Comparison of ENCODE assay signal across 8 cellular contexts in genomic region chr12:14367097-14367661, GRCh38. TPM values are rescaled to one million over a fixed set of nuclear protein-coding genes. Genes with fewer than 3 reads are reported as not detected.
DNase-seq lines count a peak whose midpoint lies in the region; ATAC-seq, FAIRE-seq and TF ChIP-seq lines count a peak whose summit lies in the region.

No MANE protein-coding gene starts in this region.

- H3K27me3 Mint-ChIP-seq in nephron (ENCODE audit: low read depth) = no peaks in the 10 kb centered on the region

- ATAC-seq in GM18499 (IDR thresholded peaks at IDR 0.05; ENCODE audit: insufficient read depth, unreplicated experiment) = peak; percentile 32
- peak; percentile 49 for ATAC-seq in HG03039 (IDR thresholded peaks at IDR 0.05; ENCODE audit: unreplicated experiment)
- no peak for ATAC-seq in left colon

- H3K27ac ChIP-seq in AG04450 (ENCODE audit: low read depth, low read length) (no peak overlapping the region), duodenal mucosa (ENCODE audit: low read depth, low read length) (peak overlapping the region; percentile 96)

- TF ChIP-seq CTCF in AG04450 (IDR thresholded peaks at IDR 0.05; ENCODE audit: low read depth, low read length) (no peak), nephron (IDR thresholded peaks at IDR 0.05; ENCODE audit: unreplicated experiment in 3 of 3) (no peak)

- POLR2A ChIA-PET in AG04450 (lab: Yijun Ruan, JAX) = no interaction called here

- H3K4me1 ChIP-seq in duodenal mucosa (ENCODE audit: control insufficient read depth in 1 of 2, insufficient read depth in 2 of 2, low read length in 2 of 2) = peaks cover 0 to 3% of the 10 kb centered on the region in 2 donors

- peaks cover 14% of the 10 kb centered on the region for H3K9me3 Mint-ChIP-seq in nephron

- H3K4me3 Mint-ChIP-seq in nephron = peak overlapping the region; percentile 84 to 97 (median 90)

- peak overlapping the region; percentile 99 to 100 (median 100) for H3K27ac Mint-ChIP-seq in nephron

- intact Hi-C loops in left colon (cut with DNase I, micrococcal nuclease) = loop anchor here (2.0 to 10.0 kb wide), 2 partner anchors 102 to 108 kb away; no protein-coding TSS in a partner anchor

- peak; percentile 74 for FAIRE-seq in RCC 7860 (lab: Jason Lieb, UNC)

- DNase-seq in AG04450 (ENCODE audit: low read depth, low spot score) (no peak), RCC 7860 (ENCODE audit: low spot score) (peak; percentile 38), activated gamma-delta T cell treated with Interleukin-2 at 50 U/mL for 16 hours (no peak), left colon (no peak)

- CTCF ChIA-PET in AG04450 (lab: Charles Lee) = interaction anchor here (2.6 kb wide), 1 partner anchor 109 kb away, joined by 18 read pairs; no protein-coding TSS in a partner anchor

- H3K4me1 Mint-ChIP-seq in nephron = peaks cover 13% of the 10 kb centered on the region

- H3K9me3 ChIP-seq in AG04450 (ENCODE audit: control insufficient read depth, insufficient read depth, low read length) = no peaks in the 10 kb centered on the region; the same call in 1 of the 2 replicates
- no peaks in the 10 kb centered on the region for H3K9me3 ChIP-seq in duodenal mucosa (ENCODE audit: control insufficient read depth in 1 of 2, low read length in 2 of 2)

- H3K27me3 ChIP-seq in AG04450 (ENCODE audit: control insufficient read depth, insufficient read depth, low read length) (no peaks in the 10 kb centered on the region), duodenal mucosa (ENCODE audit: control insufficient read depth in 1 of 2, insufficient read depth in 2 of 2, low read length in 2 of 2) (no peaks in the 10 kb centered on the region)

- H3K4me3 ChIP-seq in AG04450 (ENCODE audit: low read depth, low read length) (peak overlapping the region; percentile 77), duodenal mucosa (ENCODE audit: low read depth in 1 of 2, low read length in 2 of 2) (peak overlapping the region; percentile 74 to 78)

- peak overlapping the region; percentile 22 to 66 for H3K9ac ChIP-seq in duodenal mucosa (ENCODE audit: low read depth in 1 of 2, low read length in 2 of 2)

- H3K36me3 Mint-ChIP-seq in nephron (ENCODE audit: low read depth) = peaks cover 43% of the 10 kb centered on the region

- H3K36me3 ChIP-seq in duodenal mucosa (ENCODE audit: control insufficient read depth in 1 of 2, insufficient read depth in 2 of 2, low read length in 2 of 2) = no peaks in the 10 kb centered on the region

RNA-seq across cellular contexts. Expression of gene ATF7IP, which starts 1.7 kb away (rescaled TPM):
- 24.8 and 26.6 TPM in 2 replicates for polyA plus RNA-seq in AG04450 (2011; rRNA removed)
- polyA minus RNA-seq in AG04450 (2011; rRNA and poly(A)+ RNA removed) = 66.2 and 70.5 TPM in 2 replicates
- 10 to 100 TPM; 42.9 to 46.3 TPM for total RNA-seq in left colon
